ENCODE assay signal across 27 cellular contexts in genomic region chr5:139997276-139997675, GRCh38.
"Had no signal": no experiment of that assay in that cellular context is flagged by ENCODE, and none has a peak within 500 bp of the region (broad histone marks: within the 10 kb centered on the region; RNA-seq: fewer than 3 reads in every experiment).

No MANE protein-coding gene starts in this region.

- ATAC-seq: stimulated activated effector memory CD8-positive, alpha-beta T cell treated with anti-CD3 and anti-CD28 coated beads, Interleukin-12 subunit alpha, Interleukin-12 subunit beta, amount 100 ng/mL, for 72 hours; stimulated activated memory B cell treated with anti-CD40 and anti-IgM and Interleukin-4, amounts not matched to agents 10 μg/mL and 1 μg/mL and 100 μg/mL, for 72 hours; stimulated activated naive B cell treated with anti-CD40 and anti-IgM and Interleukin-4, amounts not matched to agents 10 μg/mL and 1 μg/mL and 100 μg/mL, for 72 hours; stimulated activated naive CD8-positive, alpha-beta T cell treated with anti-CD3 and anti-CD28 coated beads, Interleukin-15, amount 100 ng/mL, for 72 hours; stimulated activated naive CD8-positive, alpha-beta T cell treated with anti-CD3 and anti-CD28 coated beads, Interleukin-15, Interleukin-2, amounts not matched to agents 100 U/mL and 50 U/mL, for 24 hours; upper lobe of right lung had no signal

- H3K27me3 ChIP-seq: testis, thyroid gland, tibial artery, tibial nerve, upper lobe of left lung, uterus, vagina had no signal

- H3K27ac ChIP-seq: stomach, suprapubic skin, testis, thoracic aorta, thyroid gland, tibial artery, tibial nerve, transverse colon, upper lobe of left lung, upper lobe of right lung, uterus, vagina had no signal

- FAIRE-seq: urothelium cell line had no signal

- H3K4me1 ChIP-seq: stomach, suprapubic skin, testis, tibial artery, tibial nerve, transverse colon, upper lobe of left lung, upper lobe of right lung, uterus, vagina had no signal

- H3K4me3 ChIP-seq: stomach, suprapubic skin, testis, thoracic aorta, thyroid gland, tibial artery, tibial nerve, transverse colon, upper lobe of left lung, upper lobe of right lung, uterus, vagina had no signal

- DNase-seq: stimulated activated CD4-positive, alpha-beta T cell treated with anti-CD3 and anti-CD28 coated beads, Interleukin-2, amount 100 ng/mL, for 48 hours; stimulated activated CD4-positive, alpha-beta T cell treated with anti-CD3 and anti-CD28 coated beads, Interleukin-4, amount 100 ng/mL, for 1 hour; stimulated activated CD4-positive, alpha-beta T cell treated with anti-CD3 and anti-CD28 coated beads, Interleukin-4, amount 100 ng/mL, for 24 hours; stimulated activated CD4-positive, alpha-beta T cell treated with anti-CD3 and anti-CD28 coated beads, Interleukin-4, amount 100 ng/mL, for 4 hours; stimulated activated CD8-positive, alpha-beta memory T cell treated with anti-CD3 and anti-CD28 coated beads, Interleukin-4, amount 100 ng/mL, for 48 hours; stimulated activated naive B cell treated with anti-CD40 and anti-IgM and Interleukin-4, amounts not matched to agents 10 μg/mL and 1 μg/mL and 100 μg/mL, for 72 hours; stimulated activated naive CD4-positive, alpha-beta T cell; stimulated activated naive CD4-positive, alpha-beta T cell treated with Interleukin-2 at 50 U/mL for 16 hours; stimulated activated naive CD8-positive, alpha-beta T cell treated with anti-CD3 and anti-CD28 coated beads, Interleukin-15, amount 100 ng/mL, for 72 hours; stimulated activated naive CD8-positive, alpha-beta T cell treated with anti-CD3 and anti-CD28 coated beads, Interleukin-15, Interleukin-2, amounts not matched to agents 100 U/mL and 50 U/mL, for 24 hours; stomach; substantia nigra; testis; thyroid gland; tibial artery; transverse colon; trophoblast cell; upper lobe of left lung; upper lobe of right lung; uterus had no signal

- H3K36me3 ChIP-seq: stomach, suprapubic skin, thoracic aorta, thyroid gland, tibial artery, tibial nerve, transverse colon, upper lobe of left lung, upper lobe of right lung, uterus, vagina had no signal

- H3K9me3 ChIP-seq: stomach, suprapubic skin, testis, thoracic aorta, thyroid gland, tibial artery, tibial nerve, transverse colon, upper lobe of left lung, upper lobe of right lung, uterus, vagina had no signal
